8 cellular contexts compared by ENCODE assay signal in genomic region chr11:47552581-47553416, GRCh38. TPM values are rescaled to one million over a fixed set of nuclear protein-coding genes. Genes with fewer than 3 reads are reported as not detected.
DNase-seq lines count a peak whose midpoint lies in the region; ATAC-seq and TF ChIP-seq lines count a peak whose summit lies in the region.

Gene CELF1 (minus strand): TSS chr11:47553132. CDS start chr11:47499523, 53,609 bp downstream.

- intact Hi-C loops in T-helper 1 cell treated with Interleukin-12 subunit alpha and Interleukin-12 subunit beta and Interleukin-4 antibody, amounts not matched to agents 30 ng/mL and 1 ng/mL, for 36 hours (cut with micrococcal nuclease), result loop anchor here (1.0 to 10.0 kb wide), 17 partner anchors 13 to 935 kb away; partner anchors contain the start of genes AGBL2, ARHGAP1, ATG13 and DDB2
- intact Hi-C loops in left cardiac atrium (cut with DNase I), result no loop called here
- intact Hi-C loops in prostate gland (cut with DNase I), result loop anchor here (5.0 to 10.0 kb wide), 2 partner anchors 85 to 148 kb away; partner anchors contain the start of gene SLC39A13

- H3K36me3 ChIP-seq in prostate gland, result no peaks in the 10 kb centered on the region

- peak; percentile 87 for TF ChIP-seq POLR2A in GM15510 (IDR thresholded peaks at IDR 0.05; ENCODE audit: borderline replicate concordance, extremely low read depth, insufficient read length)
- TF ChIP-seq POLR2A in prostate gland (IDR thresholded peaks at IDR 0.05), result peak; percentile 60

- DNase-seq in NCI-H146 treated with DMSO at 0.1 percent for 48 hours (lab: John Stamatoyannopoulos, UW; ENCODE audit: unreplicated experiment) (peak; percentile 82), amniotic epithelial cell (ENCODE audit: low read depth) (peak; percentile 80), left cardiac atrium (peak; percentile 92), prostate gland (ENCODE audit: low spot score) (peak; percentile 87), ureter (ENCODE audit: low spot score) (peak; percentile 92)

- H3K9me3 ChIP-seq in prostate gland, result no peaks in the 10 kb centered on the region

- peak; percentile 88 to 97 (median 92) for TF ChIP-seq CTCF in prostate gland (IDR thresholded peaks at IDR 0.05)

- H3K4me1 ChIP-seq in prostate gland (replicated peaks), result no peaks in the 10 kb centered on the region

- under 1% methylated on average over 73 of the region's 88 CpGs for WGBS in prostate gland

- peak within 1 kb of the TSS; percentile 74 to 98 for H3K4me3 ChIP-seq in prostate gland

- H3K27ac ChIP-seq in prostate gland, result peak within 1 kb of the TSS; percentile 84 to 93

- no peaks in the 10 kb centered on the region for H3K27me3 ChIP-seq in prostate gland (replicated peaks; ENCODE audit: insufficient read depth)

- ATAC-seq in HG02884 (IDR thresholded peaks at IDR 0.05; ENCODE audit: unreplicated experiment), result peak; percentile 91
- ATAC-seq in left cardiac atrium, result peak; percentile 99

RNA-seq across cellular contexts. Expression of gene CELF1, which starts in this region (rescaled TPM):
- 116 and 125 TPM in 2 replicates for total RNA-seq in T-helper 1 cell treated with Interleukin-12 subunit alpha and Interleukin-12 subunit beta and Interleukin-4 antibody, amounts not matched to agents 30 ng/mL and 1 ng/mL, for 36 hours
- 10 to 100 TPM; 64.5 to 81.9 TPM for total RNA-seq in left cardiac atrium
- 100 to 1,000 TPM in 1 of 2 donors, 10 to 100 TPM in 1; 68.9 to 134 TPM for total RNA-seq in prostate gland
- 149 TPM for total RNA-seq in ureter

Comparison
In these comparisons a context has a peak if more than half of its experiments do, and no peak if none do; other contexts are left out.
1. Peak in every context shown above with its lines: DNase-seq, ATAC-seq, H3K4me3 ChIP-seq and H3K27ac ChIP-seq.
2. intact Hi-C loops: an anchor here in T-helper 1 cell treated with Interleukin-12 subunit alpha and Interleukin-12 subunit beta and Interleukin-4 antibody, amounts not matched to agents 30 ng/mL and 1 ng/mL, for 36 hours (1.0 to 10.0 kb wide) and prostate gland (5.0 to 10.0 kb wide); none called in left cardiac atrium.